ENCODE assay signal across 9 cellular contexts in genomic region chr11:94638902-94639373, GRCh38.
DNase-seq lines count a peak whose midpoint lies in the region; ATAC-seq, FAIRE-seq and TF ChIP-seq lines count a peak whose summit lies in the region.
"Had no signal": no experiment of that assay in that cellular context is flagged by ENCODE, and none has a peak within 500 bp of the region (broad histone marks: within the 10 kb centered on the region; RNA-seq: fewer than 3 reads in every experiment).

No MANE protein-coding gene starts in this region.

- 17% methylated on average over 4 of the region's 4 CpGs for WGBS in mammary epithelial cell (ENCODE audit: low coverage, missing lambda C conversion rate)
- WGBS in mesodermal cell (ENCODE audit: insufficient coverage in 2 of 2), 2 experiments: 95 to 96% methylated on average over 3 to 4 of the region's 4 CpGs

- intact Hi-C loops in mammary epithelial cell (cut with micrococcal nuclease): loop anchor here (5.0 kb wide), 1 partner anchor 68 kb away; no protein-coding TSS in a partner anchor

- in situ Hi-C loops in mammary epithelial cell (cut with MboI; ENCODE audit: low sequenced_read_pairs in 2 of 2): no loop called here

- BruUV-seq in mammary epithelial cell (replicated peaks; lab: Mats Ljungman, UMichigan): no TSS peak

- H3K9me3 ChIP-seq in mammary epithelial cell (replicated peaks; ENCODE audit: insufficient read depth, low read length) (no peaks in the 10 kb centered on the region), mesodermal cell (ENCODE audit: control insufficient read depth, low read length) (no peaks in the 10 kb centered on the region), SJCRH30 (replicated peaks) (no peaks in the 10 kb centered on the region)

- peak; percentile 47 for DNase-seq in mammary epithelial cell
- no peak for DNase-seq in SJCRH30
- DNase-seq in NCI-H1436 (lab: John Stamatoyannopoulos, UW): no peak
- no peak for DNase-seq in urothelium cell line (ENCODE audit: low spot score)
- no peak for DNase-seq in NCI-H446 (lab: John Stamatoyannopoulos, UW)
- DNase-seq: WERI-Rb-1 had no signal

- peak overlapping the region; percentile 37 for H3K4me3 ChIP-seq in ACC112 (ENCODE audit: low read depth, low read length)
- peak overlapping the region in 1 of 3 experiments; percentile 24 for H3K4me3 ChIP-seq in mammary epithelial cell (replicated peaks in 1 of 3; ENCODE audit: insufficient read depth in 1 of 3, low read depth in 2 of 3, low read length in 3 of 3)
- no peak overlapping the region for H3K4me3 ChIP-seq in mesodermal cell (ENCODE audit: extremely low read depth, insufficient read depth, low read length, poor library complexity, severe bottlenecking)
- no peak overlapping the region for H3K4me3 ChIP-seq in SJCRH30

- H2AFZ ChIP-seq in ACC112 (ENCODE audit: low read length, unreplicated experiment) (peak overlapping the region; percentile 100), mammary epithelial cell (ENCODE audit: low read depth, low read length) (peak overlapping the region; percentile 93)

- CTCF ChIA-PET in mammary epithelial cell (lab: Charles Lee; ENCODE audit: low non-redundant PET): no interaction called here

- H3K4me2 ChIP-seq in mammary epithelial cell (ENCODE audit: insufficient read depth, low read depth, low read length): peak overlapping the region; percentile 77

- H3K27me3 ChIP-seq in ACC112 (ENCODE audit: insufficient read depth, low read length) (no peaks in the 10 kb centered on the region), mammary epithelial cell (ENCODE audit: insufficient read depth, low read length) (peaks cover 2% of the 10 kb centered on the region), SJCRH30 (no peaks in the 10 kb centered on the region)

- dilution Hi-C loops in mammary epithelial cell (cut with HindIII; ENCODE audit: low sequenced_read_pairs): no loop called here

- H3K27ac ChIP-seq in ACC112 (ENCODE audit: low read depth, low read length): no peak overlapping the region
- H3K27ac ChIP-seq in mammary epithelial cell (ENCODE audit: insufficient read depth, low read depth, low read length): no peak overlapping the region
- peak overlapping the region; percentile 8 for H3K27ac ChIP-seq in mesodermal cell (ENCODE audit: low read depth, low read length, severe bottlenecking)
- no peak overlapping the region for H3K27ac ChIP-seq in SJCRH30
- H3K27ac ChIP-seq: WERI-Rb-1 had no signal

- FAIRE-seq in urothelium cell line (lab: Jason Lieb, UNC): no peak

- no peak overlapping the region for H3K9ac ChIP-seq in mammary epithelial cell (ENCODE audit: insufficient read depth, low read length)

- no peak for TF ChIP-seq CTCF in mammary epithelial cell (conservative IDR thresholded peaks at IDR 0.05 in 1 of 2, IDR thresholded peaks at IDR 0.05 in 1 of 2; ENCODE audit: extremely low read depth in 1 of 2, insufficient read depth in 1 of 2, low read depth in 1 of 2, low read length in 2 of 2)

- H3K79me2 ChIP-seq in ACC112 (ENCODE audit: control insufficient read depth, insufficient read depth, low read length, unreplicated experiment) (no peaks in the 10 kb centered on the region), mammary epithelial cell (ENCODE audit: insufficient read depth, low read length) (no peaks in the 10 kb centered on the region)

- no peaks in the 10 kb centered on the region for H4K20me1 ChIP-seq in mammary epithelial cell (ENCODE audit: insufficient read depth, low read length)

- H3K36me3 ChIP-seq in ACC112 (ENCODE audit: insufficient read depth, low read length): no peaks in the 10 kb centered on the region
- no peaks in the 10 kb centered on the region for H3K36me3 ChIP-seq in mammary epithelial cell (ENCODE audit: insufficient read depth, low read length)
- H3K36me3 ChIP-seq in mesodermal cell (ENCODE audit: control insufficient read depth, insufficient read depth, low read length): no peaks in the 10 kb centered on the region
- H3K36me3 ChIP-seq in SJCRH30: no peaks in the 10 kb centered on the region
- H3K36me3 ChIP-seq: WERI-Rb-1 had no signal

- ATAC-seq in HG03432 (IDR thresholded peaks at IDR 0.05; ENCODE audit: unreplicated experiment): peak; percentile 62

- H3K4me1 ChIP-seq in ACC112 (ENCODE audit: control insufficient read depth, insufficient read depth, low read length, unreplicated experiment): peaks cover 12% of the 10 kb centered on the region
- peaks cover 18% of the 10 kb centered on the region for H3K4me1 ChIP-seq in mammary epithelial cell (ENCODE audit: insufficient read depth, low read length)
- peaks cover 25% of the 10 kb centered on the region for H3K4me1 ChIP-seq in mesodermal cell (ENCODE audit: control insufficient read depth, insufficient read depth, low read length, poor library complexity, severe bottlenecking)
- no peaks in the 10 kb centered on the region for H3K4me1 ChIP-seq in SJCRH30
